ENCODE assay signal across 1 cellular context in the genomic region with DNA sequence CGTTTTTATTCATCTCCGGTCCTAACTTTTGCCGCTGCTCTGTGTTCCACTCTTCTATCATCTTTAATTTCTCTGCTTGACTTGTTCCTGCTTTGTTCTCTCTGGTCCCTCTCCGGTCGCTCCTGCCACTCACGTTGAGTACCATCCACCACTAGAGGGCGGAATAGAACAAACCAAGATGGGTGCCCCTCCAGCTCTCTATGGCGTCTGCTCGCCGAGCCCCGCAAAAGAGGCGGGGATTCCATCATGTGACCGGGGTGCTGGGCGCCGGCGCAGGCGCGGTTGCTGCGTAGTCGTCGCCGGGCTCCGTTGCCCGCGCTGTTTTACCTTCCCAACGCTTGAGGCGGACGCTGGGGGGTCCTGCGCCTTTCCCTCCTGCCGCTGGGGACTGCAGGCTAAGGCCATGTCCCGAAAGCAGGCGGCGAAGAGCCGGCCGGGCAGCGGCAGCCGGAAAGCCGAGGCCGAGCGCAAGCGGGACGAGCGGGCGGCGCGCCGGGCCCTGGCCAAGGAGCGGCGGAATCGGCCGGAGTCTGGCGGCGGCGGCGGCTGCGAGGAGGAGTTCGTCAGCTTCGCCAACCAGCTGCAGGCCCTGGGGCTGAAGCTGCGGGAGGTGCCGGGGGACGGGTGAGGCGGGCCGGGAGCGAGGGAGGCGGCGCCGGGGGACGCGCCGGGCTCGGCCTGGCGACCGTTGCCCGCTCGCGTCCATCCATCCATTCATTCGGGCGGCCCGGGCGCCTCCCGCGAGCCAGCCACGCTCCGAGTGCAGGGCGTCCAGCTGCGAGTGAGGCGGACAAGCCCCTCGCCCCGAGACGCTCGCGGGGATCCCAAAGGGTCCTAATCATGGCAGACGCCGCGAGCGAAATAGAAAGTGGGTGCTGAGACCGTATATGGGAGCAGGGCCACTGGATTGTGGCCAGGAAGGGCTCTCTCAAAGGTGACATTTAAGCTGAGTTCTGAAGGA.
TF ChIP-seq lines count a peak whose summit lies in the region.

A gene with protein sequence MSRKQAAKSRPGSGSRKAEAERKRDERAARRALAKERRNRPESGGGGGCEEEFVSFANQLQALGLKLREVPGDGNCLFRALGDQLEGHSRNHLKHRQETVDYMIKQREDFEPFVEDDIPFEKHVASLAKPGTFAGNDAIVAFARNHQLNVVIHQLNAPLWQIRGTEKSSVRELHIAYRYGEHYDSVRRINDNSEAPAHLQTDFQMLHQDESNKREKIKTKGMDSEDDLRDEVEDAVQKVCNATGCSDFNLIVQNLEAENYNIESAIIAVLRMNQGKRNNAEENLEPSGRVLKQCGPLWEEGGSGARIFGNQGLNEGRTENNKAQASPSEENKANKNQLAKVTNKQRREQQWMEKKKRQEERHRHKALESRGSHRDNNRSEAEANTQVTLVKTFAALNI (plus strand): TSS at position 285 of the 961 bp plus-strand sequence. CDS start 119 bp downstream, at position 404.

TF ChIP-seq in GM12878, 131 proteins besides CTCF, POLR2A, EP300 and RAD21 (continued from another document):
- TF ChIP-seq GATAD2B (conservative IDR thresholded peaks at IDR 0.05; ENCODE audit: low read depth) (peak; percentile 90), CHD2 (IDR thresholded peaks at IDR 0.05; ENCODE audit: borderline replicate concordance, low read depth, low read length) (0 out of 2 replicates have a peak, but pooled peaks have one; percentile 31), NRF1 (conservative IDR thresholded peaks at IDR 0.05; ENCODE audit: low read depth, low read length) (peak; percentile 81), POLR2AphosphoS5 (IDR thresholded peaks at IDR 0.05; ENCODE audit: low read length) (peak; percentile 65; the same call in 1 of the 2 replicates), SMAD5 (IDR thresholded peaks at IDR 0.05; ENCODE audit: low read depth) (0 out of 2 replicates have a peak, but pooled peaks have one; percentile 64), TAF1 (IDR thresholded peaks at IDR 0.05; ENCODE audit: borderline replicate concordance, low read depth, low read length) (peak; percentile 60; the same call in 1 of the 2 replicates), EZH2 (IDR thresholded peaks at IDR 0.05; ENCODE audit: borderline replicate concordance, control insufficient read depth, low read depth, low read length) (no peak), ATF7 (IDR thresholded peaks at IDR 0.05; ENCODE audit: low read depth) (peak; percentile 23; the same call in 1 of the 2 replicates)
- TF ChIP-seq, protein P1, sequence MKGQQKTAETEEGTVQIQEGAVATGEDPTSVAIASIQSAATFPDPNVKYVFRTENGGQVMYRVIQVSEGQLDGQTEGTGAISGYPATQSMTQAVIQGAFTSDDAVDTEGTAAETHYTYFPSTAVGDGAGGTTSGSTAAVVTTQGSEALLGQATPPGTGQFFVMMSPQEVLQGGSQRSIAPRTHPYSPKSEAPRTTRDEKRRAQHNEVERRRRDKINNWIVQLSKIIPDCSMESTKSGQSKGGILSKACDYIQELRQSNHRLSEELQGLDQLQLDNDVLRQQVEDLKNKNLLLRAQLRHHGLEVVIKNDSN (IDR thresholded peaks at IDR 0.05; ENCODE audit: borderline replicate concordance, extremely low read length, insufficient read depth, low read depth, low read length): peak; percentile 94
- TF ChIP-seq, protein P2, sequence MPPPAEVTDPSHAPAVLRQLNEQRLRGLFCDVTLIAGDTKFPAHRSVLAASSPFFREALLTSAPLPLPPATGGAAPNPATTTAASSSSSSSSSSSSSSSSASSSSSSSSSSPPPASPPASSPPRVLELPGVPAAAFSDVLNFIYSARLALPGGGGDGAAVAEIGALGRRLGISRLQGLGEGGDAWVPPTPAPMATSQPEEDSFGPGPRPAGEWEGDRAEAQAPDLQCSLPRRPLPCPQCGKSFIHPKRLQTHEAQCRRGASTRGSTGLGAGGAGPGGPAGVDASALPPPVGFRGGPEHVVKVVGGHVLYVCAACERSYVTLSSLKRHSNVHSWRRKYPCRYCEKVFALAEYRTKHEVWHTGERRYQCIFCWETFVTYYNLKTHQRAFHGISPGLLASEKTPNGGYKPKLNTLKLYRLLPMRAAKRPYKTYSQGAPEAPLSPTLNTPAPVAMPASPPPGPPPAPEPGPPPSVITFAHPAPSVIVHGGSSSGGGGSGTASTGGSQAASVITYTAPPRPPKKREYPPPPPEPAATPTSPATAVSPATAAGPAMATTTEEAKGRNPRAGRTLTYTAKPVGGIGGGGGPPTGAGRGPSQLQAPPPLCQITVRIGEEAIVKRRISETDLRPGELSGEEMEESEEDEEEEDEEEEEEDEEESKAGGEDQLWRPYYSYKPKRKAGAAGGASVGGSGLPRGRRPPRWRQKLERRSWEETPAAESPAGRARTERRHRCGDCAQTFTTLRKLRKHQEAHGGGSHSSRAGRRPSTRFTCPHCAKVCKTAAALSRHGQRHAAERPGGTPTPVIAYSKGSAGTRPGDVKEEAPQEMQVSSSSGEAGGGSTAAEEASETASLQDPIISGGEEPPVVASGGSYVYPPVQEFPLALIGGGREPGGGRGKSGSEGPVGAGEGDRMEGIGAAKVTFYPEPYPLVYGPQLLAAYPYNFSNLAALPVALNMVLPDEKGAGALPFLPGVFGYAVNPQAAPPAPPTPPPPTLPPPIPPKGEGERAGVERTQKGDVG (CRISPR knock-in tag; IDR thresholded peaks at IDR 0.05): no peak
- TF ChIP-seq, protein P3, sequence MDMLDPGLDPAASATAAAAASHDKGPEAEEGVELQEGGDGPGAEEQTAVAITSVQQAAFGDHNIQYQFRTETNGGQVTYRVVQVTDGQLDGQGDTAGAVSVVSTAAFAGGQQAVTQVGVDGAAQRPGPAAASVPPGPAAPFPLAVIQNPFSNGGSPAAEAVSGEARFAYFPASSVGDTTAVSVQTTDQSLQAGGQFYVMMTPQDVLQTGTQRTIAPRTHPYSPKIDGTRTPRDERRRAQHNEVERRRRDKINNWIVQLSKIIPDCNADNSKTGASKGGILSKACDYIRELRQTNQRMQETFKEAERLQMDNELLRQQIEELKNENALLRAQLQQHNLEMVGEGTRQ (IDR thresholded peaks at IDR 0.05; ENCODE audit: borderline replicate concordance, low read depth, low read length): peak; percentile 94
TF ChIP-seq in GM12878: peak in this region for 45.
